ENCODE assay signal across 8 cellular contexts in the genomic region with DNA sequence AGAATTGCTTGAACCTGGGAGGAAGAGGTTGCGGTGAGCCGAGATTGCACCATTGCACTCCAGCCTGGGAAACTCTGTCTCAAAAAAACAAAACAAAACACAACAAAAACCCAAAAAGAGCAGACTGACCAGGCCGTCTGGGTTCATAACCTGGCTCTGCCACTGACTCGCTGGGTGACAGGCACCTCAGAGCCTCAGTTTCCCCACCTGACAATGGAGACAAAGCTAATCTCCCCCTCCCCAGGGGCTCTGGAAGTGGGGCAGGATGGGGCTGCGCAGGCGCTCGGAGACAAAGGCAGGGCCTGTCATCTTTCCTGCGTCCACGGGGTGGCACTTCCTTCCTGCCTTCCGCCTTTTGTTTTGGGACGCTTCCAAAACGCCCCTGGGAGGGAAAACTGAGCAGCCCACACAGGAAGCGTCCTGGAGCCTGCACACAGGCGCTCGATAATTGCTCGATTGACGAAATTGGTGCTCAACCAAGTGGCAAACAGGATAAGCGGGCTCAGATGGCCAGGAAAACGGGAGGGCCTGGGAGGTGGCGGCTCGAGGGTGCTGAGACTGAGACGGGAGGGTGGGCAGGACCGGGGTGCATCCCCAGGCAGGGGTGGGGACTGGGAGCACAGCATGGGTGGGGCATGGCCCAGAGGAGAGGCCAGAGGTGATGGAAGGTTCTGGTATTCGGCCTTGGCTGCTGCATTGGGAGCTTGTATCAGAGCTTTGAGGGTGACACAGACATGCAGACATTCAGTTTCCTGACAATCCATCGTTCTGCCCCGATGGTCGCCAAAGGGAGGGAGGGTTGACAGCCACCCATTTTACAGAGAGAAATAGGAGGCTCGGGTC. TPM values are rescaled to one million over a fixed set of nuclear protein-coding genes. Genes with fewer than 3 reads are reported as not detected.
DNase-seq lines count a peak whose midpoint lies in the region; ATAC-seq, FAIRE-seq and TF ChIP-seq lines count a peak whose summit lies in the region.

No MANE protein-coding gene starts in this region.

- H3K9me3 Mint-ChIP-seq in GM23338: peaks cover 6% of the 10 kb centered on the region; the same call in 2 of the 3 replicates

- CTCF ChIA-PET in A549 (lab: Yijun Ruan, JAX): interaction anchor here (0.6 to 4.0 kb wide), 25 partner anchors 8 to 345 kb away, joined by 3 to 57 read pairs (median 4); a partner anchor contains a TSS

- TF ChIP-seq CTCF in A549 (IDR thresholded peaks at IDR 0.05) (peak; percentile 76), GM23338 (conservative IDR thresholded peaks at IDR 0.05; ENCODE audit: low read depth in 2 of 2) (peak; percentile 62 to 81), choroid plexus epithelial cell (conservative IDR thresholded peaks at IDR 0.05; ENCODE audit: low read depth, low read length) (peak; percentile 85), kidney epithelial cell (IDR thresholded peaks at IDR 0.05; ENCODE audit: insufficient read depth, low read length, poor library complexity, severe bottlenecking) (peak; percentile 77)

- DNase-seq in A549 (ENCODE audit: low read depth in 1 of 2, low spot score in 1 of 2): peak; percentile 55 to 82
- peak; percentile 93 for DNase-seq in GM23338 (ENCODE audit: low spot score)
- DNase-seq in NCI-H345 treated with DMSO at 0.1 percent for 48 hours (lab: John Stamatoyannopoulos, UW; ENCODE audit: unreplicated experiment): peak; percentile 20
- peak; percentile 18 to 36 for DNase-seq in activated CD4-positive, alpha-beta T cell treated with anti-CD3 and anti-CD28 coated beads for 24 hours (ENCODE audit: low read depth in 2 of 2)
- peak; percentile 92 for DNase-seq in choroid plexus epithelial cell (ENCODE audit: low read depth)
- DNase-seq in kidney epithelial cell (ENCODE audit: low read depth): no peak
- DNase-seq in stimulated activated CD4-positive, alpha-beta T cell treated with anti-CD3 and anti-CD28 coated beads, Interleukin-12 subunit alpha, Interleukin-12 subunit beta, amount 100 ng/mL, for 24 hours (ENCODE audit: low read depth in 2 of 2): peak; percentile 28 to 46

- H3K79me2 ChIP-seq in GM23338 (replicated peaks; ENCODE audit: insufficient read depth): no peaks in the 10 kb centered on the region

- H3K4me1 Mint-ChIP-seq in GM23338: peaks cover 15% of the 10 kb centered on the region; the same call in 2 of the 3 replicates

- peaks cover 14% of the 10 kb centered on the region; the same call in 2 of the 3 replicates for H3K36me3 Mint-ChIP-seq in GM23338 (ENCODE audit: low read depth)

- H3K27ac ChIP-seq in A549 (peak overlapping the region; percentile 98 to 100), GM23338 (ENCODE audit: low read depth) (no peak overlapping the region)

- no peaks in the 10 kb centered on the region for H3K27me3 ChIP-seq in GM23338 (ENCODE audit: insufficient read depth)
- no peaks in the 10 kb centered on the region for H3K27me3 ChIP-seq in kidney epithelial cell (ENCODE audit: control insufficient read depth, insufficient read depth, low read length)

- H3K27me3 Mint-ChIP-seq in GM23338 (ENCODE audit: insufficient read depth, low read depth, poor library complexity): peaks cover 27% of the 10 kb centered on the region

- WGBS in A549 (ENCODE audit: missing lambda C conversion rate): 2% methylated on average over 19 of the region's 28 CpGs

- ATAC-seq in A549 (peak; percentile 53 to 64), GM23338 (peak; percentile 72), HG03095 (IDR thresholded peaks at IDR 0.05; ENCODE audit: unreplicated experiment) (no peak)

- TF ChIP-seq RAD21 in A549 (conservative IDR thresholded peaks at IDR 0.05 in 1 of 2, IDR thresholded peaks at IDR 0.05 in 1 of 2): peak; percentile 85 to 92

- POLR2A ChIA-PET in A549 (lab: Yijun Ruan, JAX): interaction anchor here (0.5 to 1.8 kb wide), 5 partner anchors 18 to 66 kb away, joined by 3 to 18 read pairs (median 4); a partner anchor contains a TSS

- H3K4me3 ChIP-seq in A549: peak overlapping the region; percentile 18; the same call in 1 of the 3 replicates
- H3K4me3 ChIP-seq in GM23338: peak overlapping the region; percentile 51
- H3K4me3 ChIP-seq in choroid plexus epithelial cell (ENCODE audit: low read depth, low read length): peak overlapping the region; percentile 28
- H3K4me3 ChIP-seq in kidney epithelial cell (ENCODE audit: low read depth, low read length): no peak overlapping the region

- H2AFZ ChIP-seq in GM23338: peak overlapping the region; percentile 77; the same call in 1 of the 2 replicates

- peaks cover 5% of the 10 kb centered on the region for H3K36me3 ChIP-seq in GM23338 (ENCODE audit: insufficient read depth)
- H3K36me3 ChIP-seq in kidney epithelial cell (ENCODE audit: control insufficient read depth, insufficient read depth, low read length): no peaks in the 10 kb centered on the region

- peak; percentile 22; the same call in 1 of the 2 replicates for TF ChIP-seq POLR2A in A549 (IDR thresholded peaks at IDR 0.05; ENCODE audit: low read length)

- H3K4me3 Mint-ChIP-seq in GM23338: peak overlapping the region; percentile 78

- H3K9me3 ChIP-seq in A549: no peaks in the 10 kb centered on the region

- no peak for FAIRE-seq in A549 (lab: Jason Lieb, UNC)

- H3K4me1 ChIP-seq in A549 (peaks cover 44% of the 10 kb centered on the region), GM23338 (ENCODE audit: insufficient read depth) (peaks cover 25% of the 10 kb centered on the region)

- H3K4me2 ChIP-seq in A549 (peak overlapping the region; percentile 82), GM23338 (peak overlapping the region; percentile 75)

- H4K20me1 ChIP-seq in GM23338 (replicated peaks; ENCODE audit: insufficient read depth): no peaks in the 10 kb centered on the region; the same call in 1 of the 2 replicates

- H3K9me2 ChIP-seq in GM23338 (ENCODE audit: insufficient read depth): no peaks in the 10 kb centered on the region

- peaks cover 33% of the 10 kb centered on the region for H3F3A ChIP-seq in GM23338 (replicated peaks; ENCODE audit: low read depth)

- peak overlapping the region; percentile 80 for H3K27ac Mint-ChIP-seq in GM23338

- no peak; a peak in 1 of 5 replicates for TF ChIP-seq EP300 in A549 (IDR thresholded peaks at IDR 0.05)

TF ChIP-seq in A549, 52 proteins besides CTCF, POLR2A, EP300 and RAD21 (continues in another document):
- TF ChIP-seq GATA3 (IDR thresholded peaks at IDR 0.05; ENCODE audit: borderline replicate concordance): no peak
- no peak for TF ChIP-seq ESRRA (IDR thresholded peaks at IDR 0.05; ENCODE audit: borderline replicate concordance, low read length)
- peak; percentile 47 to 67; a peak in 3 of 5 replicates for TF ChIP-seq JUN (IDR thresholded peaks at IDR 0.05)
- TF ChIP-seq, protein P1, sequence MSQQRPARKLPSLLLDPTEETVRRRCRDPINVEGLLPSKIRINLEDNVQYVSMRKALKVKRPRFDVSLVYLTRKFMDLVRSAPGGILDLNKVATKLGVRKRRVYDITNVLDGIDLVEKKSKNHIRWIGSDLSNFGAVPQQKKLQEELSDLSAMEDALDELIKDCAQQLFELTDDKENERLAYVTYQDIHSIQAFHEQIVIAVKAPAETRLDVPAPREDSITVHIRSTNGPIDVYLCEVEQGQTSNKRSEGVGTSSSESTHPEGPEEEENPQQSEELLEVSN (IDR thresholded peaks at IDR 0.05; ENCODE audit: borderline replicate concordance, low read depth): peak; percentile 86
- TF ChIP-seq SMC3 (IDR thresholded peaks at IDR 0.05): peak; percentile 90
- TF ChIP-seq HEYL (CRISPR knock-in tag; IDR thresholded peaks at IDR 0.05): no peak

TF ChIP-seq in GM23338, 12 proteins besides CTCF, POLR2A, EP300 and RAD21:
- TF ChIP-seq NANOG (IDR thresholded peaks at IDR 0.05; ENCODE audit: borderline replicate concordance): no peak
- TF ChIP-seq JUNB (IDR thresholded peaks at IDR 0.05; ENCODE audit: unreplicated experiment): no peak
- TF ChIP-seq ZNF331 (CRISPR knock-in tag; IDR thresholded peaks at IDR 0.05; ENCODE audit: low read depth): no peak
- TF ChIP-seq CREB1 (CRISPR knock-in tag; IDR thresholded peaks at IDR 0.05; ENCODE audit: low read depth): no peak

RNA-seq across cellular contexts. Expression of a gene that starts 17.8 kb away (rescaled TPM):
- polyA plus RNA-seq in A549 (2011; rRNA removed) (16.3 and 16.5 TPM in 2 replicates), A549 (2017; fragmentation: RNase III; extraction: RNeasy Plus Mini Kit Qiagen cat#74134 plus additional on column Dnase treatment) (21.8 to 22.2 TPM (median 22.2 TPM) in 3 replicates), GM23338 (2016; fragmentation: Nextera tagmentation; extraction: Ambion mirVana) (40.6 and 41.8 TPM in 2 replicates)
- 26.0 and 27.2 TPM in 2 replicates for polyA plus RNA-seq in A549 (2012; cell fraction: cytosol; rRNA removed)
- 20.8 and 24.2 TPM in 2 replicates for polyA plus RNA-seq in A549 (2012; cell fraction: nucleus; rRNA removed)
- 19.3 and 22.3 TPM in 2 replicates for polyA minus RNA-seq in A549 (2011; rRNA and poly(A)+ RNA removed)
- 38.7 and 42.2 TPM in 2 replicates for total RNA-seq in GM23338 (2014; rRNA removed; shearing (Covaris generic))
- 2.5 and 2.8 TPM in 2 replicates for total RNA-seq in kidney epithelial cell

RNA-seq across cellular contexts. Expression of a gene that starts 48.5 kb away (rescaled TPM):
- polyA plus RNA-seq in A549 (2011; rRNA removed): 29.2 and 37.0 TPM in 2 replicates
- polyA plus RNA-seq in A549 (2012; cell fraction: cytosol; rRNA removed): 38.2 and 41.8 TPM in 2 replicates
- 78.5 and 82.0 TPM in 2 replicates for polyA plus RNA-seq in A549 (2012; cell fraction: nucleus; rRNA removed)
- polyA plus RNA-seq in A549 (2017; fragmentation: RNase III; extraction: RNeasy Plus Mini Kit Qiagen cat#74134 plus additional on column Dnase treatment): 35.6 to 55.8 TPM (median 50.8 TPM) in 3 replicates
- 37.2 and 50.2 TPM in 2 replicates for polyA minus RNA-seq in A549 (2011; rRNA and poly(A)+ RNA removed)
- total RNA-seq in GM23338 (2014; rRNA removed; shearing (Covaris generic)): 160 and 180 TPM in 2 replicates
- polyA plus RNA-seq in GM23338 (2016; fragmentation: Nextera tagmentation; extraction: Ambion mirVana): 57.6 and 59.3 TPM in 2 replicates
- total RNA-seq in kidney epithelial cell: 104 and 135 TPM in 2 replicates

RNA-seq across cellular contexts. Expression of a gene that starts 59.6 kb away (rescaled TPM):
- 20.5 and 35.5 TPM in 2 replicates for polyA plus RNA-seq in A549 (2011; rRNA removed)
- 42.9 and 53.3 TPM in 2 replicates for polyA plus RNA-seq in A549 (2012; cell fraction: cytosol; rRNA removed)
- polyA plus RNA-seq in A549 (2012; cell fraction: nucleus; rRNA removed): 81.8 and 124 TPM in 2 replicates
- polyA plus RNA-seq in A549 (2017; fragmentation: RNase III; extraction: RNeasy Plus Mini Kit Qiagen cat#74134 plus additional on column Dnase treatment): 63.8 to 68.0 TPM (median 66.1 TPM) in 3 replicates
- polyA minus RNA-seq in A549 (2011; rRNA and poly(A)+ RNA removed): 45.0 and 60.0 TPM in 2 replicates
- total RNA-seq in GM23338 (2014; rRNA removed; shearing (Covaris generic)): 47.5 and 65.4 TPM in 2 replicates
- polyA plus RNA-seq in GM23338 (2016; fragmentation: Nextera tagmentation; extraction: Ambion mirVana): 14.7 and 15.9 TPM in 2 replicates
- total RNA-seq in kidney epithelial cell: 42.9 and 50.6 TPM in 2 replicates

Comparison
In these comparisons a context has a peak if more than half of its experiments do, and no peak if none do; other contexts are left out.
1. RNA of a gene that starts 17.8 kb away (total RNA-seq): 38.7 to 42.2 TPM in GM23338; 2.5 to 2.8 TPM in kidney epithelial cell; every median in the first group is over 10 times any median in the second.
2. Peak in every context shown above with its lines, with median percentiles within 50 percentile points of each other: CTCF ChIP-seq.